10 cellular contexts compared by ENCODE assay signal in genomic region chr1:66932291-66932690, GRCh38. TPM values are rescaled to one million over a fixed set of nuclear protein-coding genes. Genes with fewer than 3 reads are reported as not detected.
DNase-seq lines count a peak whose midpoint lies in the region; FAIRE-seq and TF ChIP-seq lines count a peak whose summit lies in the region.
"Had no signal": no experiment of that assay in that cellular context is flagged by ENCODE, and none has a peak within 500 bp of the region (broad histone marks: within the 10 kb centered on the region; RNA-seq: fewer than 3 reads in every experiment).

No MANE protein-coding gene starts in this region.

- H3K4me3 ChIP-seq in epithelial cell of esophagus (ENCODE audit: low read length): peak overlapping the region; percentile 78
- H3K4me3 ChIP-seq in small intestine (ENCODE audit: low read depth in 1 of 2, low read length in 2 of 2): no peak overlapping the region

- H3K27me3 ChIP-seq in small intestine (ENCODE audit: control insufficient read depth in 2 of 2, insufficient read depth in 2 of 2, low read length in 2 of 2): no peaks in the 10 kb centered on the region

- no peak for DNase-seq in T-helper 1 cell
- DNase-seq in OCI-M1 (lab: John Stamatoyannopoulos, UW): peak; percentile 67
- DNase-seq in epithelial cell of esophagus (ENCODE audit: low read depth): no peak
- peak; percentile 4 for DNase-seq in small intestine
- no peak for DNase-seq in NCI-H2107 treated with DMSO at 0.1 percent for 48 hours (lab: John Stamatoyannopoulos, UW; ENCODE audit: unreplicated experiment)
- no peak for DNase-seq in cardiac septum (ENCODE audit: low spot score)
- no peak for DNase-seq in RWPE1 (ENCODE audit: low spot score)
- DNase-seq: NCI-H345, occipital lobe had no signal

- peaks cover 58% of the 10 kb centered on the region for H3K4me1 Mint-ChIP-seq in T-helper 1 cell treated with Interleukin-12 subunit alpha and Interleukin-12 subunit beta and Interleukin-4 antibody, amounts not matched to agents 30 μg/mL and 1 μg/mL, for 36 hours (ENCODE audit: low read depth)

- CTCF ChIA-PET in RWPE1 (lab: Yijun Ruan, JAX): no interaction called here

- H3K27ac ChIP-seq in small intestine (ENCODE audit: low read depth in 1 of 2, low read length in 1 of 2): no peak overlapping the region
- no peak overlapping the region for H3K27ac ChIP-seq in RWPE1

- H3K4me1 ChIP-seq in small intestine (ENCODE audit: control insufficient read depth in 2 of 2, insufficient read depth in 1 of 2, low read depth in 1 of 2, low read length in 1 of 2): peaks cover 0 to 5% of the 10 kb centered on the region in 2 donors

- FAIRE-seq in small intestine (lab: Jason Lieb, UNC): no peak

- H3K4me3 Mint-ChIP-seq in T-helper 1 cell treated with Interleukin-12 subunit alpha and Interleukin-12 subunit beta and Interleukin-4 antibody, amounts not matched to agents 30 μg/mL and 1 μg/mL, for 36 hours: peak overlapping the region; percentile 77

- TF ChIP-seq CTCF in epithelial cell of esophagus (IDR thresholded peaks at IDR 0.05; ENCODE audit: insufficient read depth, low read depth, low read length, missing control alignments) (no peak), RWPE1 (conservative IDR thresholded peaks at IDR 0.05; ENCODE audit: low read depth) (no peak)

- peaks cover 8% of the 10 kb centered on the region for H3K36me3 Mint-ChIP-seq in T-helper 1 cell treated with Interleukin-12 subunit alpha and Interleukin-12 subunit beta and Interleukin-4 antibody, amounts not matched to agents 30 μg/mL and 1 μg/mL, for 36 hours (ENCODE audit: low read depth)

- 21 to 35% (median 31%) methylated on average over 2 of the region's 2 CpGs for WGBS in small intestine, 3 donors

- no peaks in the 10 kb centered on the region for H3K27me3 Mint-ChIP-seq in T-helper 1 cell treated with Interleukin-12 subunit alpha and Interleukin-12 subunit beta and Interleukin-4 antibody, amounts not matched to agents 30 μg/mL and 1 μg/mL, for 36 hours (ENCODE audit: low read depth)

- intact Hi-C loops in cardiac septum (cut with DNase I): no loop called here

- no peaks in the 10 kb centered on the region for H3K9me3 ChIP-seq in small intestine (ENCODE audit: control insufficient read depth, low read depth)

- peak overlapping the region; percentile 69 for H3K27ac Mint-ChIP-seq in T-helper 1 cell treated with Interleukin-12 subunit alpha and Interleukin-12 subunit beta and Interleukin-4 antibody, amounts not matched to agents 30 μg/mL and 1 μg/mL, for 36 hours

- POLR2A ChIA-PET in RWPE1 (lab: Yijun Ruan, JAX; ENCODE audit: low non-redundant PET): no interaction called here

- no peaks in the 10 kb centered on the region for H3K36me3 ChIP-seq in small intestine (ENCODE audit: control insufficient read depth in 2 of 2, insufficient read depth in 2 of 2, low read length in 2 of 2)

- no peaks in the 10 kb centered on the region for H3K9me3 Mint-ChIP-seq in T-helper 1 cell treated with Interleukin-12 subunit alpha and Interleukin-12 subunit beta and Interleukin-4 antibody, amounts not matched to agents 30 μg/mL and 1 μg/mL, for 36 hours

RNA-seq across cellular contexts. Expression of gene MIER1, which starts 7.5 kb away (rescaled TPM):
- 10 to 100 TPM; 13.0 to 21.5 (median 15.1) TPM for polyA plus RNA-seq in small intestine
- total RNA-seq in cardiac septum: 27.8 TPM

RNA-seq across cellular contexts. Expression of gene DNAI4, which starts 7.6 kb away (rescaled TPM):
- polyA plus RNA-seq in small intestine: 1 to 10 TPM in 1 of 3 donors, under 1 TPM in 2; 0.54 to 1.1 (median 0.81) TPM
- 10.9 TPM for total RNA-seq in cardiac septum

Comparison
In these comparisons a context has a peak if more than half of its experiments do, and no peak if none do; other contexts are left out.
1. DNase-seq: peak in OCI-M1 (single experiment) and small intestine (single experiment); none in T-helper 1 cell (0 of 5), epithelial cell of esophagus (single experiment), NCI-H2107 treated with DMSO at 0.1 percent for 48 hours (single experiment), cardiac septum (single experiment) and RWPE1 (single experiment).